15 cellular contexts compared by ENCODE assay signal in the genomic region with DNA sequence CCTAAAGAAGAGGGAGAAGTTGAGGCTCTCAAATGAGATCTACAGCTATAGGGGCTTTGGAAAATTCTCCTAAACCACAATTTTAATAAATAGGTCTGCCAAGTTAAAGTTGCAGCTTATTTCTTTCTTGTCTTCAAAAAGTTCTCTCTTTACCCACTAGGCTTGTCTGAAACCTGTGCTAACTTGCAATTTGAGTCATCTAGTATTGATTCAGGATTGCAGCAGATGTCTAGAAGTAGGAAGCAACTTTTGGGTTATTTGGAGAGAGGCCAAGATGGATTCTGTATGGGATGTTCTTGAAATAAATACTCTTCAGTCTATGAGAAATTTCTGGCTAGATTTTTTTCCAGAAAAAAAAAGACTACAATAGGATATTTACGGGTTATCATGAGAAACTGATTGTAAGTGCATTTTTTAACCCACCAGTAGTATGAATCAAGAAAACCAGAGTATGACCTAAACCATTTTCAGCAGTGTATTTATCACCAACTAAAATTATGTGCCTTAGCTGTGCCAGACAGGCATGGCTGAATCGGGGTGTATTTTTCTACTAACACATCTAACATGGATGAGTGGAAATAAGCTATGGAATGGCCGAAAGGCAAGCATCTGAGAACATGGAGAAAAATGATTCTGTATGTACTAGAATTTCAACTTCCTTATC. TPM values are rescaled to one million over a fixed set of nuclear protein-coding genes. Genes with fewer than 3 reads are reported as not detected.
DNase-seq lines count a peak whose midpoint lies in the region; ATAC-seq and TF ChIP-seq lines count a peak whose summit lies in the region.
"Had no signal": no experiment of that assay in that cellular context is flagged by ENCODE, and none has a peak within 500 bp of the region (broad histone marks: within the 10 kb centered on the region; RNA-seq: fewer than 3 reads in every experiment).

No MANE protein-coding gene starts in this region.

- H3K27me3 Mint-ChIP-seq in activated CD4-positive, alpha-beta T cell treated with anti-CD3 and anti-CD28 coated beads for 36 hours = peaks cover 32% of the 10 kb centered on the region
- peaks cover 3% of the 10 kb centered on the region for H3K27me3 Mint-ChIP-seq in glutamatergic neuron (ENCODE audit: unreplicated experiment)

- H3K23ac ChIP-seq in mesenchymal stem cell (ENCODE audit: low read length in 2 of 2) = no peak overlapping the region

- no CpG with 5 or more reads among the region's 3 CpGs for WGBS in mesenchymal stem cell

- H2BK120ac ChIP-seq in mesenchymal stem cell (ENCODE audit: low read depth, low read length) = no peak overlapping the region

- no peak overlapping the region for H3K4ac ChIP-seq in mesenchymal stem cell (ENCODE audit: low read depth in 1 of 2, low read length in 2 of 2)

- TF ChIP-seq CTCF in choroid plexus epithelial cell (conservative IDR thresholded peaks at IDR 0.05; ENCODE audit: low read depth, low read length) (no peak), glutamatergic neuron (IDR thresholded peaks at IDR 0.05; ENCODE audit: partially characterized antibody, unreplicated experiment) (no peak)

- no peaks in the 10 kb centered on the region for H3K9me3 Mint-ChIP-seq in activated CD4-positive, alpha-beta T cell treated with anti-CD3 and anti-CD28 coated beads for 36 hours (ENCODE audit: low read depth)
- no peaks in the 10 kb centered on the region for H3K9me3 Mint-ChIP-seq in glutamatergic neuron (ENCODE audit: unreplicated experiment)

- H3K4me3 ChIP-seq in choroid plexus epithelial cell (ENCODE audit: low read depth, low read length) (no peak overlapping the region), mesenchymal stem cell (ENCODE audit: insufficient read depth in 1 of 2, low read depth in 1 of 2, low read length in 2 of 2) (no peak overlapping the region)
- H3K4me3 ChIP-seq: coronary artery, heart right ventricle, lung had no signal

- H3K4me2 ChIP-seq in mesenchymal stem cell (ENCODE audit: low read length, poor library complexity, severe bottlenecking) = no peak overlapping the region

- peaks cover 35% of the 10 kb centered on the region for H3K4me1 Mint-ChIP-seq in activated CD4-positive, alpha-beta T cell treated with anti-CD3 and anti-CD28 coated beads for 36 hours
- no peaks in the 10 kb centered on the region for H3K4me1 Mint-ChIP-seq in glutamatergic neuron (ENCODE audit: low read depth, unreplicated experiment)

- no peaks in the 10 kb centered on the region for H3K27me3 ChIP-seq in mesenchymal stem cell (ENCODE audit: control insufficient read depth in 1 of 2, insufficient read depth in 1 of 2, low read length in 2 of 2)

- intact Hi-C loops in activated CD4-positive, alpha-beta T cell treated with anti-CD3 and anti-CD28 coated beads for 36 hours (cut with DNase I, micrococcal nuclease) = loop anchor here (1.0 to 10.0 kb wide), 12 partner anchors 122 to 1375 kb away; partner anchors contain the start of genes CTSC (in 1 of the 2) and PRSS23 (in 1 of the 2)
- intact Hi-C loops in Right ventricle myocardium inferior (cut with DNase I) = no loop called here

- no peak overlapping the region for H3K14ac ChIP-seq in mesenchymal stem cell (ENCODE audit: low read length in 2 of 2)

- H2BK12ac ChIP-seq in mesenchymal stem cell (ENCODE audit: low read length in 2 of 2) = no peak overlapping the region

- H3K4me1 ChIP-seq in mesenchymal stem cell (ENCODE audit: control insufficient read depth, insufficient read depth, low read depth, low read length) = peaks cover 2% of the 10 kb centered on the region
- H3K4me1 ChIP-seq: parathyroid adenoma had no signal

- peak overlapping the region; percentile 6 for H3K4me3 Mint-ChIP-seq in activated CD4-positive, alpha-beta T cell treated with anti-CD3 and anti-CD28 coated beads for 36 hours
- H3K4me3 Mint-ChIP-seq in glutamatergic neuron (ENCODE audit: unreplicated experiment) = no peak overlapping the region

- no peak overlapping the region for H3K18ac ChIP-seq in mesenchymal stem cell (ENCODE audit: low read depth in 1 of 2, low read length in 2 of 2)

- no peak overlapping the region for H2AFZ ChIP-seq in mesenchymal stem cell (ENCODE audit: low read depth, low read length)
- H2AFZ ChIP-seq: parathyroid adenoma had no signal

- H2BK5ac ChIP-seq in mesenchymal stem cell (ENCODE audit: low read depth, low read length, poor library complexity, severe bottlenecking) = no peak overlapping the region

- H3K36me3 Mint-ChIP-seq in activated CD4-positive, alpha-beta T cell treated with anti-CD3 and anti-CD28 coated beads for 36 hours (ENCODE audit: low read depth) = no peaks in the 10 kb centered on the region
- H3K36me3 Mint-ChIP-seq in glutamatergic neuron (ENCODE audit: unreplicated experiment) = no peaks in the 10 kb centered on the region

- no peaks in the 10 kb centered on the region for H3K36me3 ChIP-seq in mesenchymal stem cell (ENCODE audit: control insufficient read depth in 1 of 2, insufficient read depth in 2 of 2, low read depth in 1 of 2, low read length in 2 of 2)
- H3K36me3 ChIP-seq: heart right ventricle had no signal

- H3K9ac ChIP-seq in mesenchymal stem cell (ENCODE audit: low read length) = no peak overlapping the region
- H3K9ac ChIP-seq: parathyroid adenoma had no signal

- POLR2A ChIA-PET in activated CD4-positive, alpha-beta T cell treated with anti-CD3 and anti-CD28 coated beads for 36 hours (lab: Charles Lee) = no interaction called here

- no peak overlapping the region for H4K91ac ChIP-seq in mesenchymal stem cell (ENCODE audit: low read length)

- no peaks in the 10 kb centered on the region for H3K79me1 ChIP-seq in mesenchymal stem cell (replicated peaks; ENCODE audit: low read length, poor library complexity, severe bottlenecking)

- no peak overlapping the region for H2BK15ac ChIP-seq in mesenchymal stem cell (ENCODE audit: low read depth, poor library complexity, severe bottlenecking)

- H4K8ac ChIP-seq in mesenchymal stem cell (ENCODE audit: low read length) = no peak overlapping the region

- H3K27ac Mint-ChIP-seq in activated CD4-positive, alpha-beta T cell treated with anti-CD3 and anti-CD28 coated beads for 36 hours = peak overlapping the region; percentile 62
- no peak overlapping the region for H3K27ac Mint-ChIP-seq in glutamatergic neuron (ENCODE audit: unreplicated experiment)

- H3K27ac ChIP-seq in mesenchymal stem cell (ENCODE audit: low read length, poor library complexity, severe bottlenecking) = no peak overlapping the region
- H3K27ac ChIP-seq: coronary artery, heart right ventricle, parathyroid adenoma had no signal

- no peak overlapping the region for H2AK5ac ChIP-seq in mesenchymal stem cell (ENCODE audit: low read length, severe bottlenecking)

- H3K9me3 ChIP-seq in mesenchymal stem cell (ENCODE audit: control insufficient read depth, low read length) = no peaks in the 10 kb centered on the region
- H3K9me3 ChIP-seq: heart right ventricle had no signal

- ATAC-seq in activated CD4-positive, alpha-beta T cell treated with anti-CD3 and anti-CD28 coated beads for 36 hours = peak; percentile 48
- ATAC-seq in HG02852 (IDR thresholded peaks at IDR 0.05; ENCODE audit: unreplicated experiment) (peak; percentile 30), Right ventricle myocardium inferior (no peak)
- peak; percentile 34 for ATAC-seq in stimulated activated naive CD8-positive, alpha-beta T cell treated with anti-CD3 and anti-CD28 coated beads, Interleukin-15, Interleukin-2, amounts not matched to agents 100 U/mL and 50 U/mL, for 24 hours
- ATAC-seq: heart right ventricle had no signal

- CTCF ChIA-PET in activated CD4-positive, alpha-beta T cell treated with anti-CD3 and anti-CD28 coated beads for 36 hours (lab: Charles Lee) = interaction anchor here (1.0 to 1.8 kb wide), 5 partner anchors 12 to 364 kb away, joined by 3 to 6 read pairs (median 5); no protein-coding TSS in a partner anchor

- DNase-seq in activated CD4-positive, alpha-beta T cell treated with anti-CD3 and anti-CD28 coated beads for 36 hours = peak; percentile 8
- DNase-seq in activated CD4-positive, alpha-beta T cell treated with anti-CD3 and anti-CD28 coated beads, Interleukin-2, amount 50 U/mL, for 48 hours = no peak
- peak; percentile 68 for DNase-seq in choroid plexus epithelial cell (ENCODE audit: low read depth)
- DNase-seq in stimulated activated naive CD8-positive, alpha-beta T cell treated with anti-CD3 and anti-CD28 coated beads, Interleukin-15, Interleukin-2, amounts not matched to agents 100 U/mL and 50 U/mL, for 24 hours = no peak
- DNase-seq in glutamatergic neuron = no peak
- DNase-seq in mesenchymal stem cell = no peak
- DNase-seq in Right ventricle myocardium inferior (ENCODE audit: missing footprints) = no peak
- DNase-seq: activated CD4-positive, alpha-beta T cell treated with anti-CD3 and anti-CD28 coated beads for 4 hours; activated naive CD4-positive, alpha-beta T cell treated with Interleukin-2 at 50 U/mL for 16 hours; heart right ventricle; NCI-H1105 treated with DMSO at 0.1 percent for 48 hours had no signal

RNA-seq across cellular contexts. Expression of gene RAB38, which starts 4.9 kb away (rescaled TPM):
- 1 to 10 TPM; 2.9 to 3.1 TPM for total RNA-seq in activated CD4-positive, alpha-beta T cell treated with anti-CD3 and anti-CD28 coated beads for 36 hours
- total RNA-seq in glutamatergic neuron (ENCODE audit: unreplicated experiment) = 0.76 TPM
- polyA plus RNA-seq in mesenchymal stem cell (2013, experiment 1 of 2) = 3.4 TPM
- 3.4 TPM for polyA plus RNA-seq in mesenchymal stem cell (2013, experiment 2 of 2)
- 0.70 TPM for total RNA-seq in Right ventricle myocardium inferior

Comparison
In these comparisons a context has a peak if more than half of its experiments do, and no peak if none do; other contexts are left out.
1. DNase-seq: peak in activated CD4-positive, alpha-beta T cell treated with anti-CD3 and anti-CD28 coated beads for 36 hours (single experiment) and choroid plexus epithelial cell (single experiment); none in activated CD4-positive, alpha-beta T cell treated with anti-CD3 and anti-CD28 coated beads, Interleukin-2, amount 50 U/mL, for 48 hours (0 of 2), stimulated activated naive CD8-positive, alpha-beta T cell treated with anti-CD3 and anti-CD28 coated beads, Interleukin-15, Interleukin-2, amounts not matched to agents 100 U/mL and 50 U/mL, for 24 hours (single experiment), glutamatergic neuron (single experiment), mesenchymal stem cell (single experiment) and Right ventricle myocardium inferior (single experiment).